8 cellular contexts compared by ENCODE assay signal in the genomic region with DNA sequence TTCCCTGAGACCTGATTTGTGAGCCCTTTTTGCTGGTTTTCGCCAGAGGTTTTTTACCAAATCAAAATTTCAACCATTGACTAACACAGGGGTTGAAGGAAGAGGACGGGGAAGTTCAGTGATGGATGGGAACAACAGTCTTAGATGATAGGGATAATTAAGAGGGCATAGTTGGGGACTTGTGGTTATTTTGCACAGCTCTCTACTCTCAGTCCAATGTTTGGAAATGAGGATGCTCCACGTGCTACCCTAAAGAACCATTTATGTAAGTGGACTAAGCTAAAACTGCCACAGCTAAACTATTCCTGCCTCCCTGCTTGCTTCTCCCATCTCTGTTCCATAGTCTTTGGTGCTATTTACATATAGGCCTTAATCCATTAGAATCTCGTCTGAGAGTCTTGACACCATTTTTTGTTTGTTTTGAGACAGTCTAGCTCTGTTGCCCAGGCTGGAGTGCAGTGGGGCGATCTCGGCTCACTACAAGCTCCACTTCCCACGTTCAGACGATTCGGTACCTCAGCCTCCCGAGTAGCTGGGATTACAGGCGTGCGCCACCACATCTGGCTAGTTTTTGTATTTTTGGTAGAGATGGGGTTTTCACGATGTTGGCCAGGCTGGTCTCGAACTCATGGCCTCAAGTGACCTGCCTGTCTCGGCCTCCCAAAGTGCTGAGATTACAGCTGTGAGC. TPM values are rescaled to one million over a fixed set of nuclear protein-coding genes. Genes with fewer than 3 reads are reported as not detected.
DNase-seq lines count a peak whose midpoint lies in the region; ATAC-seq and TF ChIP-seq lines count a peak whose summit lies in the region.

No MANE protein-coding gene starts in this region.

- peak overlapping the region; percentile 71 to 96 (median 84) for H3K4me3 Mint-ChIP-seq in naive thymus-derived CD8-positive, alpha-beta T cell

- TSS peak; percentile 90 for BruUV-seq in IMR-90 (replicated peaks; lab: Mats Ljungman, UMichigan)

- H3K27me3 Mint-ChIP-seq in naive thymus-derived CD8-positive, alpha-beta T cell = no peaks in the 10 kb centered on the region

- H3K4ac ChIP-seq in IMR-90 (ENCODE audit: low read depth, low read length) = peak overlapping the region; percentile 94

- H3K9ac ChIP-seq in IMR-90 (ENCODE audit: low read depth, low read length) = peak overlapping the region; percentile 93
- H3K9ac ChIP-seq in colonic mucosa (ENCODE audit: low read depth in 2 of 2, low read length in 2 of 2) = peak overlapping the region; percentile 61 to 99

- H2AK5ac ChIP-seq in IMR-90 (ENCODE audit: low read depth, low read length) = peak overlapping the region; percentile 45

- H2BK20ac ChIP-seq in IMR-90 (ENCODE audit: low read depth, low read length) = peak overlapping the region; percentile 47; the same call in 1 of the 2 replicates

- H3K56ac ChIP-seq in IMR-90 (ENCODE audit: extremely low read depth, insufficient read depth, low read length) = peak overlapping the region; percentile 99

- H2BK120ac ChIP-seq in IMR-90 (ENCODE audit: low read depth, low read length) = peak overlapping the region; percentile 88

- peak overlapping the region; percentile 97 for H3K14ac ChIP-seq in IMR-90 (replicated peaks; ENCODE audit: low read depth, low read length)

- peaks cover 5% of the 10 kb centered on the region for H3K4me1 ChIP-seq in IMR-90 (ENCODE audit: control insufficient read depth, insufficient read depth, low read length)
- H3K4me1 ChIP-seq in colonic mucosa = no peaks in the 10 kb centered on the region

- peak overlapping the region; percentile 92 for H4K5ac ChIP-seq in IMR-90 (ENCODE audit: low read depth, low read length)

- H3K4me2 ChIP-seq in IMR-90 (ENCODE audit: low read depth, low read length) = peak overlapping the region; percentile 94

- TF ChIP-seq RAD21 in IMR-90 (IDR thresholded peaks at IDR 0.05; ENCODE audit: low read length) = no peak

- H3K9me1 ChIP-seq in IMR-90 (ENCODE audit: insufficient read depth, low read length) = peaks cover 3% of the 10 kb centered on the region; the same call in 1 of the 2 replicates

- dilution Hi-C loops in IMR-90 (cut with HindIII; ENCODE audit: low sequenced_read_pairs, unreplicated experiment) = no loop called here

- ATAC-seq in IMR-90 (ENCODE audit: low read depth) (no peak; the same call in 1 of the 2 replicates), HG03097 (IDR thresholded peaks at IDR 0.05; ENCODE audit: low FRiP score, unreplicated experiment) (no peak), left lobe of liver (no peak)
- ATAC-seq in naive thymus-derived CD8-positive, alpha-beta T cell = peak; percentile 1 to 2

- in situ Hi-C loops in IMR-90 (cut with MboI; ENCODE audit: low sequenced_read_pairs) = loop anchor here (5.0 kb wide), 1 partner anchor 32 kb away; no protein-coding TSS in a partner anchor

- no peaks in the 10 kb centered on the region for H3K9me3 ChIP-seq in IMR-90 (ENCODE audit: control insufficient read depth, insufficient read depth, low read length)
- H3K9me3 ChIP-seq in colonic mucosa = no peaks in the 10 kb centered on the region

- peaks cover 18 to 33% (median 27%) of the 10 kb centered on the region in 4 donors for H3K4me1 Mint-ChIP-seq in naive thymus-derived CD8-positive, alpha-beta T cell

- peak overlapping the region; percentile 93 for H3K18ac ChIP-seq in IMR-90 (ENCODE audit: low read depth, low read length)

- TF ChIP-seq POLR2A in IMR-90 (IDR thresholded peaks at IDR 0.05; ENCODE audit: low read depth, low read length) = no peak

- DNase-seq in IMR-90 = no peak
- DNase-seq in colonic mucosa = no peak
- DNase-seq in naive thymus-derived CD8-positive, alpha-beta T cell = no peak
- no peak for DNase-seq in middle frontal gyrus (ENCODE audit: extremely low spot score, low spot score)
- no peak for DNase-seq in left lobe of liver (ENCODE audit: low spot score)
- no peak for DNase-seq in DMS 273 treated with DMSO at 0.1 percent for 48 hours (lab: John Stamatoyannopoulos, UW)

- peak overlapping the region; percentile 93 for H2BK5ac ChIP-seq in IMR-90 (ENCODE audit: low read depth, low read length, poor library complexity, severe bottlenecking)

- peaks cover 11 to 16% of the 10 kb centered on the region in 2 experiments; a peak in 3 of 4 replicates for H3K79me1 ChIP-seq in IMR-90 (ENCODE audit: low read depth in 1 of 2, low read length in 2 of 2)

- peak overlapping the region; percentile 98 for H3K27ac ChIP-seq in C4-2B
- peak overlapping the region; percentile 95 for H3K27ac ChIP-seq in IMR-90 (ENCODE audit: insufficient read depth, low read length)
- peak overlapping the region; percentile 98 for H3K27ac ChIP-seq in colonic mucosa

- H2AK9ac ChIP-seq in IMR-90 (replicated peaks; ENCODE audit: low read depth, low read length, poor library complexity) = peak overlapping the region; percentile 1

- CTCF ChIA-PET in IMR-90 (lab: Yijun Ruan, JAX) = interaction anchor here (1.0 to 1.4 kb wide), 4 partner anchors 16 to 39 kb away, joined by 3 to 5 read pairs (median 5); no protein-coding TSS in a partner anchor

- H4K8ac ChIP-seq in IMR-90 (ENCODE audit: low read depth in 2 of 2, low read length in 2 of 2) = peak overlapping the region; percentile 72 to 99

- H2BK15ac ChIP-seq in IMR-90 (ENCODE audit: low read depth, low read length) = peak overlapping the region; percentile 61

- peaks cover 0 to 4% (median 0%) of the 10 kb centered on the region in 9 donors for H3K9me3 Mint-ChIP-seq in naive thymus-derived CD8-positive, alpha-beta T cell

- POLR2A ChIA-PET in IMR-90 (lab: Charles Lee; ENCODE audit: unreplicated experiment) = interaction anchor here (0.6 to 1.6 kb wide), 12 partner anchors 9 to 328 kb away, joined by 3 to 24 read pairs (median 4); a partner anchor contains a TSS
- POLR2A ChIA-PET in naive thymus-derived CD8-positive, alpha-beta T cell (lab: Charles Lee) = interaction anchor here (0.6 to 16.4 kb wide), 25 partner anchors 9 to 702 kb away, joined by 3 to 1195 read pairs (median 4); a partner anchor contains a TSS

- intact Hi-C loops in IMR-90 (cut with micrococcal nuclease) (loop anchor here (2.0 kb wide), 2 partner anchors 31 to 233 kb away; no protein-coding TSS in a partner anchor), colonic mucosa (cut with DNase I) (loop anchor here (5.0 kb wide), 1 partner anchor 42 kb away; no protein-coding TSS in a partner anchor)

- peaks cover 35 to 43% (median 42%) of the 10 kb centered on the region in 3 donors for H3K36me3 Mint-ChIP-seq in naive thymus-derived CD8-positive, alpha-beta T cell

- H3K36me3 ChIP-seq in IMR-90 (ENCODE audit: control insufficient read depth, insufficient read depth, low read length) (peaks cover 28% of the 10 kb centered on the region), colonic mucosa (no peaks in the 10 kb centered on the region)

- peak overlapping the region; percentile 95 for H4K91ac ChIP-seq in IMR-90 (ENCODE audit: insufficient read depth, low read depth, low read length)

- peak overlapping the region; percentile 56 for H3K4me3 ChIP-seq in IMR-90 (ENCODE audit: insufficient read depth, low read depth, low read length)
- peak overlapping the region; percentile 87 for H3K4me3 ChIP-seq in colonic mucosa

- H2AFZ ChIP-seq in IMR-90 (replicated peaks; ENCODE audit: low read length, poor library complexity) = peak overlapping the region; percentile 89

- H3K23ac ChIP-seq in IMR-90 (ENCODE audit: low read depth, low read length) = peak overlapping the region; percentile 90

- peak overlapping the region; percentile 89 to 99 (median 97) for H3K27ac Mint-ChIP-seq in naive thymus-derived CD8-positive, alpha-beta T cell

- peaks cover 43% of the 10 kb centered on the region for H4K20me1 ChIP-seq in IMR-90 (ENCODE audit: insufficient read depth, low read length)

- 90% methylated on average over 11 of the region's 15 CpGs; no CpG with 5 or more reads in 1 of the 2 experiments for WGBS in IMR-90 (ENCODE audit: extremely low coverage in 2 of 2, insufficient read length in 1 of 2), 2 experiments

- TF ChIP-seq CTCF in C4-2B (conservative IDR thresholded peaks at IDR 0.05) = no peak
- TF ChIP-seq CTCF in IMR-90 (conservative IDR thresholded peaks at IDR 0.05; ENCODE audit: low read depth, low read length) = no peak
- TF ChIP-seq CTCF in colonic mucosa (IDR thresholded peaks at IDR 0.05) = no peak

- H3K27me3 ChIP-seq in IMR-90 (ENCODE audit: control insufficient read depth, insufficient read depth, low read length) (no peaks in the 10 kb centered on the region), colonic mucosa (no peaks in the 10 kb centered on the region)

TF ChIP-seq in IMR-90, 13 proteins besides CTCF, POLR2A, EP300 and RAD21 (continues in another document):
- TF ChIP-seq CHD1 (IDR thresholded peaks at IDR 0.05; ENCODE audit: low read depth, low read length) (no peak), NFE2L2 (IDR thresholded peaks at IDR 0.05; ENCODE audit: low read depth, low read length) (no peak), BHLHE40 (IDR thresholded peaks at IDR 0.05; ENCODE audit: low read depth, low read length) (no peak), RCOR1 (IDR thresholded peaks at IDR 0.05; ENCODE audit: insufficient replicate concordance, low read length) (no peak), CEBPB (IDR thresholded peaks at IDR 0.05; ENCODE audit: low read depth, low read length) (no peak), RFX5 (IDR thresholded peaks at IDR 0.05; ENCODE audit: low read depth, low read length) (no peak)

RNA-seq across cellular contexts. Expression of a gene that starts 0.7 kb away (rescaled TPM):
- total RNA-seq in IMR-90 (2012; rRNA removed) = 142 and 212 TPM in 2 replicates
- polyA plus RNA-seq in IMR-90 (2012; rRNA removed) = 79.5 and 88.4 TPM in 2 replicates
- polyA plus RNA-seq in IMR-90 (2012; cell fraction: cytosol; rRNA removed) = 32.7 and 42.7 TPM in 2 replicates
- 327 and 737 TPM in 2 replicates for polyA plus RNA-seq in IMR-90 (2012; cell fraction: nucleus; rRNA removed; ENCODE audit: low replicate concordance)
- total RNA-seq in colonic mucosa = 100 to 1,000 TPM; 151 to 285 TPM
- total RNA-seq in naive thymus-derived CD8-positive, alpha-beta T cell = 100 to 1,000 TPM; 291 TPM
- polyA plus RNA-seq in naive thymus-derived CD8-positive, alpha-beta T cell = 100 to 1,000 TPM; 125 to 170 (median 146) TPM
- total RNA-seq in left lobe of liver = 103 TPM

RNA-seq across cellular contexts. Expression of a gene that starts 30.9 kb away (rescaled TPM):
- 0.54 and 0.56 TPM in 2 replicates for total RNA-seq in IMR-90 (2012; rRNA removed)
- polyA plus RNA-seq in IMR-90 (2012; rRNA removed) = 11.3 and 12.2 TPM in 2 replicates
- 7.9 and 11.9 TPM in 2 replicates for polyA plus RNA-seq in IMR-90 (2012; cell fraction: cytosol; rRNA removed)
- 44.4 and 63.5 TPM in 2 replicates for polyA plus RNA-seq in IMR-90 (2012; cell fraction: nucleus; rRNA removed; ENCODE audit: low replicate concordance)
- 1 to 10 TPM; 4.9 to 6.3 TPM for total RNA-seq in colonic mucosa
- total RNA-seq in naive thymus-derived CD8-positive, alpha-beta T cell = under 1 TPM; 0.16 to 0.29 TPM
- under 1 TPM in 1 of 3 donors, not detected in 2; 0.32 TPM for polyA plus RNA-seq in naive thymus-derived CD8-positive, alpha-beta T cell
- total RNA-seq in left lobe of liver = 38.5 TPM

RNA-seq across cellular contexts. Expression of a gene that starts 49.3 kb away (rescaled TPM):
- total RNA-seq in IMR-90 (2012; rRNA removed) = 53.2 and 62.8 TPM in 2 replicates
- 89.4 and 96.5 TPM in 2 replicates for polyA plus RNA-seq in IMR-90 (2012; rRNA removed)
- 15.3 and 27.8 TPM in 2 replicates for polyA plus RNA-seq in IMR-90 (2012; cell fraction: cytosol; rRNA removed)
- 6.4 and 30.3 TPM in 2 replicates for polyA plus RNA-seq in IMR-90 (2012; cell fraction: nucleus; rRNA removed; ENCODE audit: low replicate concordance)
- total RNA-seq in colonic mucosa = 100 to 1,000 TPM; 199 to 227 TPM
- total RNA-seq in naive thymus-derived CD8-positive, alpha-beta T cell = 100 to 1,000 TPM; 115 to 117 TPM
- polyA plus RNA-seq in naive thymus-derived CD8-positive, alpha-beta T cell = 10 to 100 TPM; 55.2 to 64.4 (median 63.7) TPM
- total RNA-seq in left lobe of liver = 63.4 TPM

Comparison
In these comparisons a context has a peak if more than half of its experiments do, and no peak if none do; other contexts are left out.
1. ATAC-seq: peak in naive thymus-derived CD8-positive, alpha-beta T cell (2 of 2); none in IMR-90 (single experiment), HG03097 (single experiment) and left lobe of liver (single experiment).
2. Peak in every context shown above with its lines, with median percentiles within 50 percentile points of each other: H3K27ac ChIP-seq.